In genomic region chr1:184802739-184803492, GRCh38 we compare ENCODE assay signal across 14 cellular contexts. TPM values are rescaled to one million over a fixed set of nuclear protein-coding genes. Genes with fewer than 3 reads are reported as not detected.
DNase-seq lines count a peak whose midpoint lies in the region; ATAC-seq and TF ChIP-seq lines count a peak whose summit lies in the region.
"Had no signal": no experiment of that assay in that cellular context is flagged by ENCODE, and none has a peak within 500 bp of the region (broad histone marks: within the 10 kb centered on the region; RNA-seq: fewer than 3 reads in every experiment).

No MANE protein-coding gene starts in this region.

- no peak overlapping the region for H3K4me3 Mint-ChIP-seq in MCF 10A (ENCODE audit: unreplicated experiment)
- no peak overlapping the region for H3K4me3 Mint-ChIP-seq in CD14-positive monocyte
- H3K4me3 Mint-ChIP-seq in chondrocyte (ENCODE audit: unreplicated experiment): no peak overlapping the region
- H3K4me3 Mint-ChIP-seq: WTC11 had no signal

- CTCF ChIA-PET in MCF 10A (lab: Yijun Ruan, JAX): interaction anchor here (0.6 to 1.8 kb wide), 9 partner anchors 8 to 878 kb away, joined by 3 to 19 read pairs (median 4); no protein-coding TSS in a partner anchor

- POLR2A ChIA-PET in MCF 10A (lab: Yijun Ruan, JAX): interaction anchor here (0.6 to 1.0 kb wide), 3 partner anchors 18 to 331 kb away, joined by 3 read pairs; no protein-coding TSS in a partner anchor

- H3K9me3 Mint-ChIP-seq in MCF 10A (ENCODE audit: unreplicated experiment): no peaks in the 10 kb centered on the region
- H3K9me3 Mint-ChIP-seq in CD14-positive monocyte: no peaks in the 10 kb centered on the region
- no peaks in the 10 kb centered on the region for H3K9me3 Mint-ChIP-seq in chondrocyte (ENCODE audit: low read depth)
- H3K9me3 Mint-ChIP-seq: WTC11 had no signal

- no peak overlapping the region for H3K27ac Mint-ChIP-seq in MCF 10A (ENCODE audit: low read depth, unreplicated experiment)
- H3K27ac Mint-ChIP-seq in CD14-positive monocyte: peak overlapping the region in 1 of 7 donors; percentile 6
- no peak overlapping the region for H3K27ac Mint-ChIP-seq in chondrocyte (ENCODE audit: unreplicated experiment)
- H3K27ac Mint-ChIP-seq: WTC11 had no signal

- intact Hi-C loops in MCF 10A (cut with micrococcal nuclease): no loop called here
- intact Hi-C loops in breast epithelium (cut with DNase I; ENCODE audit: low total_unique reads): no loop called here
- intact Hi-C loops in CD14-positive monocyte (cut with micrococcal nuclease): no loop called here

- ATAC-seq in HG03045 (IDR thresholded peaks at IDR 0.05; ENCODE audit: unreplicated experiment): no peak
- ATAC-seq in GM19035 (IDR thresholded peaks at IDR 0.05; ENCODE audit: unreplicated experiment): no peak
- ATAC-seq: WTC11 had no signal

- no peak overlapping the region for H3K4me3 ChIP-seq in breast epithelium
- H3K4me3 ChIP-seq: suprapubic skin had no signal

- no peaks in the 10 kb centered on the region for H3K36me3 ChIP-seq in breast epithelium

- H3K27ac ChIP-seq in breast epithelium: no peak overlapping the region
- H3K27ac ChIP-seq: suprapubic skin had no signal

- H3K27me3 Mint-ChIP-seq in MCF 10A (ENCODE audit: insufficient read depth, unreplicated experiment) (peaks cover 17% of the 10 kb centered on the region), CD14-positive monocyte (ENCODE audit: low read depth in 3 of 3) (peaks cover 0 to under 1% (median 0%) of the 10 kb centered on the region in 3 donors), chondrocyte (ENCODE audit: low read depth) (no peaks in the 10 kb centered on the region)

- no peaks in the 10 kb centered on the region for H3K27me3 ChIP-seq in breast epithelium
- H3K27me3 ChIP-seq: suprapubic skin had no signal

- TF ChIP-seq POLR2A in breast epithelium (IDR thresholded peaks at IDR 0.05): no peak

- H3K4me1 ChIP-seq in breast epithelium: no peaks in the 10 kb centered on the region

- peaks cover 6% of the 10 kb centered on the region for H3K4me1 Mint-ChIP-seq in MCF 10A (ENCODE audit: insufficient read depth, unreplicated experiment)
- H3K4me1 Mint-ChIP-seq in CD14-positive monocyte: peaks cover 19% of the 10 kb centered on the region
- H3K4me1 Mint-ChIP-seq in chondrocyte (ENCODE audit: low read depth): peaks cover 8% of the 10 kb centered on the region

- no TSS peak for BruUV-seq in MCF 10A (replicated peaks; lab: Mats Ljungman, UMichigan)

- TF ChIP-seq CTCF in MCF 10A (IDR thresholded peaks at IDR 0.05; ENCODE audit: unreplicated experiment): no peak
- no peak for TF ChIP-seq CTCF in breast epithelium (IDR thresholded peaks at IDR 0.05)
- no peak for TF ChIP-seq CTCF in CD14-positive monocyte (IDR thresholded peaks at IDR 0.05)
- no peak for TF ChIP-seq CTCF in chondrocyte (IDR thresholded peaks at IDR 0.05)

- H3K36me3 Mint-ChIP-seq in MCF 10A (ENCODE audit: insufficient read depth, unreplicated experiment) (no peaks in the 10 kb centered on the region), CD14-positive monocyte (peaks cover 40 to 56% of the 10 kb centered on the region in 2 donors), chondrocyte (ENCODE audit: low read depth) (peaks cover 20% of the 10 kb centered on the region)
- H3K36me3 Mint-ChIP-seq: WTC11 had no signal

- DNase-seq in MCF 10A (ENCODE audit: unreplicated experiment) (peak; percentile 26), breast epithelium (ENCODE audit: low spot score in 2 of 2) (no peak), NCI-H69 (lab: John Stamatoyannopoulos, UW) (peak; percentile 79), dedifferentiated amniotic fluid mesenchymal stem cell (ENCODE audit: extremely low spot score) (peak; percentile 33), CD14-positive monocyte (ENCODE audit: low spot score) (no peak), chondrocyte (ENCODE audit: low spot score) (no peak)
- DNase-seq: activated T-cell treated with anti-CD3 and anti-CD28 coated beads for 4 hours, dermis blood vessel endothelial cell, KBM-7, NCI-H1694 had no signal

- no peaks in the 10 kb centered on the region for H3K9me3 ChIP-seq in breast epithelium
- H3K9me3 ChIP-seq: suprapubic skin had no signal

RNA-seq across cellular contexts. Expression of gene EDEM3, which starts 48.3 kb away (rescaled TPM):
- 58.3 and 63.5 TPM in 2 replicates for total RNA-seq in MCF 10A (2022)
- total RNA-seq in breast epithelium: 10 to 100 TPM; 42.3 to 44.5 (median 43.2) TPM
- polyA plus RNA-seq in CD14-positive monocyte: 10 to 100 TPM; 18.0 to 21.9 TPM
- 31.6 to 43.1 TPM (median 41.7 TPM) in 3 replicates for total RNA-seq in chondrocyte

Comparison
In these comparisons a context has a peak if more than half of its experiments do, and no peak if none do; other contexts are left out.
1. DNase-seq: peak in MCF 10A (single experiment), NCI-H69 (single experiment) and dedifferentiated amniotic fluid mesenchymal stem cell (single experiment); none in breast epithelium (0 of 2), CD14-positive monocyte (single experiment) and chondrocyte (single experiment).